9 cellular contexts compared by ENCODE assay signal in the genomic region with DNA sequence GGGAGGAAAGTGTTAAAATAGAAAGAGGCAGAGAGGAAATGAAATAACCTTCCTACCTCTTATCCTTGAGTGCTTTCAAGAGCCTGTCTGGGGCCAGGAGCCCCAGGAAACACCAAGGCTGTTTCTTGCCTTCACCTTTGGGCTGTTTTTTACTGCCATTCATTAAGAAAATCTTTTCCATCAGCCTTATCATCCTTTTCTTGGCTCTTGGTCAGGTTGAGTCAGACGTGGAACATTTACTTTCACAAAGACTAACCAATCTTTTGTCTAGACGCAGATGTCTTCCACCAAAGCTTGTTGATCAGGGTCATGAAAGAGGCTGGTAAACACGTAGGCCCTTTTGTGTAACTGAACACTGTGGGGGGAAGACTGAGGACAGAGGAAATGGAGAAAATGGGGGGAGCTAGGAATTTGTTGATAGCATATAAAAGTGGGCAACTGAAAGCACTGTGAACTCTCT.
A peak's percentile ranks its signal among the peaks of the same experiment; 100 is the strongest.
DNase-seq lines count a peak whose midpoint lies in the region; ATAC-seq, FAIRE-seq and TF ChIP-seq lines count a peak whose summit lies in the region.
"Had no signal": no experiment of that assay in that cellular context is flagged by ENCODE, and none has a peak within 500 bp of the region (broad histone marks: within the 10 kb centered on the region; RNA-seq: fewer than 3 reads in every experiment).

No MANE protein-coding gene starts in this region.

- CTCF ChIA-PET in K562 (lab: Yijun Ruan, JAX; ENCODE audit: low intra/inter-chr PET ratio) = no interaction called here

- TF ChIP-seq POLR2A in K562 (conservative IDR thresholded peaks at IDR 0.05) (no peak), tibial nerve (IDR thresholded peaks at IDR 0.05) (no peak)

- no peaks in the 10 kb centered on the region for H3K36me3 ChIP-seq in K562 (ENCODE audit: control insufficient read depth, insufficient read depth, low read length)
- H3K36me3 ChIP-seq in tibial nerve = no peaks in the 10 kb centered on the region

- in situ Hi-C loops in K562 (cut with MboI) = no loop called here

- peak; percentile 13 for DNase-seq in DMS53 (lab: John Stamatoyannopoulos, UW)
- DNase-seq in DMS53 treated with DMSO at 0.1 percent for 48 hours (lab: John Stamatoyannopoulos, UW; ENCODE audit: unreplicated experiment) = no peak
- DNase-seq in K562 (ENCODE audit: extremely low read depth in 1 of 4, low spot score in 3 of 4) = no peak
- DNase-seq in retinal pigment epithelial cell (ENCODE audit: low read depth) = peak; percentile 95
- DNase-seq in NCI-H526 (lab: John Stamatoyannopoulos, UW) = no peak
- no peak for DNase-seq in tibial nerve (ENCODE audit: low spot score in 2 of 2)
- no peak for DNase-seq in NCI-H1436 treated with DMSO at 0.1 percent for 48 hours (lab: John Stamatoyannopoulos, UW)

- no peaks in the 10 kb centered on the region for H3K79me2 ChIP-seq in K562 (ENCODE audit: control insufficient read depth, insufficient read depth, low read length)

- TF ChIP-seq EP300 in K562 (IDR thresholded peaks at IDR 0.05; ENCODE audit: low read length) (no peak), tibial nerve (IDR thresholded peaks at IDR 0.05) (no peak)

- TF ChIP-seq RAD21 in K562 (CRISPR knock-in tag; conservative IDR thresholded peaks at IDR 0.05 in 1 of 2, IDR thresholded peaks at IDR 0.05 in 1 of 2) = no peak

- H3K4me3 ChIP-seq in K562 = no peak overlapping the region
- no peak overlapping the region for H3K4me3 ChIP-seq in retinal pigment epithelial cell (ENCODE audit: low read length)
- no peak overlapping the region for H3K4me3 ChIP-seq in tibial nerve

- ATAC-seq in HG03103 (IDR thresholded peaks at IDR 0.05; ENCODE audit: low read depth, unreplicated experiment) (peak; percentile 33), K562 (no peak)

- no TSS peak for BruUV-seq in K562 (replicated peaks; lab: Mats Ljungman, UMichigan)

- FAIRE-seq in K562 (lab: Jason Lieb, UNC) = no peak

- WGBS in K562 (ENCODE audit: insufficient coverage, low coverage, missing lambda C conversion rate) = 2% methylated on average over 3 of the region's 3 CpGs
- 33 to 37% methylated on average over 3 of the region's 3 CpGs for WGBS in tibial nerve, 2 donors

- H3K4me2 ChIP-seq in K562 (ENCODE audit: insufficient read depth, low read length) = no peak overlapping the region

- H3K27ac ChIP-seq in K562 (ENCODE audit: extremely low read depth, low read depth, low read length) (no peak overlapping the region), tibial nerve (peak overlapping the region in 1 of 4 donors; percentile 4)
- H3K27ac ChIP-seq: 22Rv1 had no signal

- H3K4me1 ChIP-seq in K562 (replicated peaks in 1 of 2; ENCODE audit: control insufficient read depth in 2 of 2, insufficient read depth in 2 of 2, low read length in 2 of 2) (peaks cover 0 to 15% of the 10 kb centered on the region in 2 experiments; a peak in 4 of 5 replicates), tibial nerve (peaks cover 0 to 29% (median 15%) of the 10 kb centered on the region in 4 donors)

- H3K9ac ChIP-seq in K562 (ENCODE audit: insufficient read depth in 1 of 2, low read depth in 2 of 2, low read length in 2 of 2) = no peak overlapping the region

- H4K20me1 ChIP-seq in K562 (replicated peaks; ENCODE audit: control insufficient read depth, insufficient read depth, low read length) = no peaks in the 10 kb centered on the region

- peak overlapping the region; percentile 67; the same call in 1 of the 2 replicates for H2AFZ ChIP-seq in K562 (ENCODE audit: low read depth, low read length)

- TF ChIP-seq CTCF in K562 (IDR thresholded peaks at IDR 0.05 in 2 of 3, conservative IDR thresholded peaks at IDR 0.05 in 1 of 3; ENCODE audit: insufficient read depth in 2 of 3, low read depth in 1 of 3, low read length in 3 of 3) (no peak), retinal pigment epithelial cell (conservative IDR thresholded peaks at IDR 0.05; ENCODE audit: low read depth, low read length) (no peak), tibial nerve (IDR thresholded peaks at IDR 0.05) (no peak)

- H3K27me3 ChIP-seq in K562 (ENCODE audit: control insufficient read depth in 2 of 2, insufficient read depth in 2 of 2, low read length in 2 of 2) = peaks cover 0 to 4% of the 10 kb centered on the region in 2 experiments; a peak in 3 of 5 replicates
- H3K27me3 ChIP-seq in tibial nerve = no peaks in the 10 kb centered on the region

- peaks cover 4% of the 10 kb centered on the region for H3K9me1 ChIP-seq in K562 (ENCODE audit: control insufficient read depth, insufficient read depth, low read length)

- POLR2A ChIA-PET in K562 (lab: Yijun Ruan, JAX) = no interaction called here

- no peaks in the 10 kb centered on the region for H3K9me3 ChIP-seq in K562 (replicated peaks; ENCODE audit: control insufficient read depth, insufficient read depth, low read depth, low read length)
- H3K9me3 ChIP-seq in tibial nerve = no peaks in the 10 kb centered on the region

- intact Hi-C loops in K562 (cut with micrococcal nuclease) = loop anchor here (10.0 kb wide), 1 partner anchor 255 kb away; no protein-coding TSS in a partner anchor

TF ChIP-seq in K562, 482 proteins besides CTCF, POLR2A, EP300 and RAD21 (continues in another document):
- TF ChIP-seq, protein P1, sequence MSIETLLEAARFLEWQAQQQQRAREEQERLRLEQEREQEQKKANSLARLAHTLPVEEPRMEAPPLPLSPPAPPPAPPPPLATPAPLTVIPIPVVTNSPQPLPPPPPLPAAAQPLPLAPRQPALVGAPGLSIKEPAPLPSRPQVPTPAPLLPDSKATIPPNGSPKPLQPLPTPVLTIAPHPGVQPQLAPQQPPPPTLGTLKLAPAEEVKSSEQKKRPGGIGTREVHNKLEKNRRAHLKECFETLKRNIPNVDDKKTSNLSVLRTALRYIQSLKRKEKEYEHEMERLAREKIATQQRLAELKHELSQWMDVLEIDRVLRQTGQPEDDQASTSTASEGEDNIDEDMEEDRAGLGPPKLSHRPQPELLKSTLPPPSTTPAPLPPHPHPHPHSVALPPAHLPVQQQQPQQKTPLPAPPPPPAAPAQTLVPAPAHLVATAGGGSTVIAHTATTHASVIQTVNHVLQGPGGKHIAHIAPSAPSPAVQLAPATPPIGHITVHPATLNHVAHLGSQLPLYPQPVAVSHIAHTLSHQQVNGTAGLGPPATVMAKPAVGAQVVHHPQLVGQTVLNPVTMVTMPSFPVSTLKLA (conservative IDR thresholded peaks at IDR 0.05) = no peak
- TF ChIP-seq MCM3 (IDR thresholded peaks at IDR 0.05) (no peak), KDM2B (CRISPR knock-in tag; IDR thresholded peaks at IDR 0.05) (no peak), STAG1 (CRISPR knock-in tag; IDR thresholded peaks at IDR 0.05; ENCODE audit: borderline replicate concordance) (no peak), SMAD1 (IDR thresholded peaks at IDR 0.05; ENCODE audit: low read depth, low read length, partially characterized antibody) (no peak), ZNF263 (CRISPR knock-in tag; IDR thresholded peaks at IDR 0.05; ENCODE audit: borderline replicate concordance) (no peak), HCFC1 (IDR thresholded peaks at IDR 0.05; ENCODE audit: low read depth, low read length) (no peak), YY1 (IDR thresholded peaks at IDR 0.05; ENCODE audit: borderline replicate concordance in 1 of 3, control insufficient read depth in 1 of 3, extremely low read depth in 1 of 3, insufficient read depth in 3 of 3, insufficient read length in 1 of 3, insufficient replicate concordance in 2 of 3, low read depth in 1 of 3, low read length in 2 of 3) (no peak), MAFF (IDR thresholded peaks at IDR 0.05; ENCODE audit: low read length) (no peak), ZNF239 (CRISPR knock-in tag; IDR thresholded peaks at IDR 0.05) (no peak)
- TF ChIP-seq, protein P2, sequence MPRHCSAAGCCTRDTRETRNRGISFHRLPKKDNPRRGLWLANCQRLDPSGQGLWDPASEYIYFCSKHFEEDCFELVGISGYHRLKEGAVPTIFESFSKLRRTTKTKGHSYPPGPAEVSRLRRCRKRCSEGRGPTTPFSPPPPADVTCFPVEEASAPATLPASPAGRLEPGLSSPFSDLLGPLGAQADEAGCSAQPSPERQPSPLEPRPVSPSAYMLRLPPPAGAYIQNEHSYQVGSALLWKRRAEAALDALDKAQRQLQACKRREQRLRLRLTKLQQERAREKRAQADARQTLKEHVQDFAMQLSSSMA (CRISPR knock-in tag; IDR thresholded peaks at IDR 0.05) = no peak
- TF ChIP-seq, protein P3, sequence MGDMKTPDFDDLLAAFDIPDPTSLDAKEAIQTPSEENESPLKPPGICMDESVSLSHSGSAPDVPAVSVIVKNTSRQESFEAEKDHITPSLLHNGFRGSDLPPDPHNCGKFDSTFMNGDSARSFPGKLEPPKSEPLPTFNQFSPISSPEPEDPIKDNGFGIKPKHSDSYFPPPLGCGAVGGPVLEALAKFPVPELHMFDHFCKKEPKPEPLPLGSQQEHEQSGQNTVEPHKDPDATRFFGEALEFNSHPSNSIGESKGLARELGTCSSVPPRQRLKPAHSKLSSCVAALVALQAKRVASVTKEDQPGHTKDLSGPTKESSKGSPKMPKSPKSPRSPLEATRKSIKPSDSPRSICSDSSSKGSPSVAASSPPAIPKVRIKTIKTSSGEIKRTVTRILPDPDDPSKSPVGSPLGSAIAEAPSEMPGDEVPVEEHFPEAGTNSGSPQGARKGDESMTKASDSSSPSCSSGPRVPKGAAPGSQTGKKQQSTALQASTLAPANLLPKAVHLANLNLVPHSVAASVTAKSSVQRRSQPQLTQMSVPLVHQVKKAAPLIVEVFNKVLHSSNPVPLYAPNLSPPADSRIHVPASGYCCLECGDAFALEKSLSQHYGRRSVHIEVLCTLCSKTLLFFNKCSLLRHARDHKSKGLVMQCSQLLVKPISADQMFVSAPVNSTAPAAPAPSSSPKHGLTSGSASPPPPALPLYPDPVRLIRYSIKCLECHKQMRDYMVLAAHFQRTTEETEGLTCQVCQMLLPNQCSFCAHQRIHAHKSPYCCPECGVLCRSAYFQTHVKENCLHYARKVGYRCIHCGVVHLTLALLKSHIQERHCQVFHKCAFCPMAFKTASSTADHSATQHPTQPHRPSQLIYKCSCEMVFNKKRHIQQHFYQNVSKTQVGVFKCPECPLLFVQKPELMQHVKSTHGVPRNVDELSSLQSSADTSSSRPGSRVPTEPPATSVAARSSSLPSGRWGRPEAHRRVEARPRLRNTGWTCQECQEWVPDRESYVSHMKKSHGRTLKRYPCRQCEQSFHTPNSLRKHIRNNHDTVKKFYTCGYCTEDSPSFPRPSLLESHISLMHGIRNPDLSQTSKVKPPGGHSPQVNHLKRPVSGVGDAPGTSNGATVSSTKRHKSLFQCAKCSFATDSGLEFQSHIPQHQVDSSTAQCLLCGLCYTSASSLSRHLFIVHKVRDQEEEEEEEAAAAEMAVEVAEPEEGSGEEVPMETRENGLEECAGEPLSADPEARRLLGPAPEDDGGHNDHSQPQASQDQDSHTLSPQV (IDR thresholded peaks at IDR 0.05) = no peak
- TF ChIP-seq, protein P4, sequence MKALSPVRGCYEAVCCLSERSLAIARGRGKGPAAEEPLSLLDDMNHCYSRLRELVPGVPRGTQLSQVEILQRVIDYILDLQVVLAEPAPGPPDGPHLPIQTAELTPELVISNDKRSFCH (CRISPR knock-in tag; IDR thresholded peaks at IDR 0.05) = no peak
- TF ChIP-seq, protein P4 (tag; IDR thresholded peaks at IDR 0.05) = no peak

Comparison
In these comparisons a context has a peak if more than half of its experiments do, and no peak if none do; other contexts are left out.
1. DNase-seq: peak in DMS53 (single experiment) and retinal pigment epithelial cell (single experiment); none in DMS53 treated with DMSO at 0.1 percent for 48 hours (single experiment), K562 (0 of 4), NCI-H526 (0 of 2), tibial nerve (0 of 2) and NCI-H1436 treated with DMSO at 0.1 percent for 48 hours (single experiment).